ENCODE assay signal across 13 cellular contexts in genomic region chr5:149387081-149387611, GRCh38. TPM values are rescaled to one million over a fixed set of nuclear protein-coding genes. Genes with fewer than 3 reads are reported as not detected.
DNase-seq lines count a peak whose midpoint lies in the region; ATAC-seq and TF ChIP-seq lines count a peak whose summit lies in the region.
"Had no signal": no experiment of that assay in that cellular context is flagged by ENCODE, and none has a peak within 500 bp of the region (broad histone marks: within the 10 kb centered on the region; RNA-seq: fewer than 3 reads in every experiment).

No MANE protein-coding gene starts in this region.

- no peak overlapping the region for H3K4ac ChIP-seq in H9 (ENCODE audit: low read depth, low read length)

- H2BK15ac ChIP-seq in H9 (ENCODE audit: low read depth, low read length) = no peak overlapping the region

- no peak overlapping the region for H2AFZ ChIP-seq in H9 (ENCODE audit: low read length)

- H3K27ac ChIP-seq in esophagus muscularis mucosa (replicated peaks in 1 of 4) = peak overlapping the region; percentile 92 to 97 (median 96)
- peak overlapping the region; percentile 48 for H3K27ac ChIP-seq in suprapubic skin
- no peak overlapping the region for H3K27ac ChIP-seq in H9 (ENCODE audit: insufficient read length, low read depth, low read length)
- H3K27ac ChIP-seq in CD8-positive, alpha-beta T cell (ENCODE audit: low read depth, low read length) = no peak overlapping the region

- H3K79me1 ChIP-seq in H9 (ENCODE audit: insufficient read depth, low read depth, low read length, poor library complexity, severe bottlenecking) = no peaks in the 10 kb centered on the region

- 33% methylated on average over 9 of the region's 9 CpGs for WGBS in esophagus muscularis mucosa
- WGBS in suprapubic skin = 78% methylated on average over 8 of the region's 9 CpGs
- no CpG with 5 or more reads among the region's 9 CpGs for WGBS in H9 (ENCODE audit: extremely low coverage, insufficient read length, low lambda C conversion rate)

- H3K56ac ChIP-seq in H9 (ENCODE audit: insufficient read length, low read depth, low read length) = no peak overlapping the region

- no peak overlapping the region for H4K91ac ChIP-seq in H9 (ENCODE audit: insufficient read length, low read depth, low read length)

- H3K4me3 ChIP-seq in esophagus muscularis mucosa (peak overlapping the region in 3 of 4 donors; percentile 0 to 33 (median 20)), suprapubic skin (no peak overlapping the region)
- H3K4me3 ChIP-seq in CD8-positive, alpha-beta T cell (ENCODE audit: low read depth, low read length) = no peak overlapping the region
- H3K4me3 ChIP-seq: MG63 had no signal

- CTCF ChIA-PET in CD8-positive, alpha-beta T cell (lab: Charles Lee) = interaction anchor here (0.7 to 2.4 kb wide), 5 partner anchors 10 to 178 kb away, joined by 3 to 9 read pairs (median 4); no protein-coding TSS in a partner anchor

- H2BK120ac ChIP-seq in H9 (ENCODE audit: low read depth, low read length, poor library complexity, severe bottlenecking) = no peak overlapping the region

- H3K36me3 Mint-ChIP-seq in HFFc6 (ENCODE audit: low read depth) (no peaks in the 10 kb centered on the region), mesothelial cell of epicardium (no peaks in the 10 kb centered on the region), progenitor cell of endocrine pancreas (ENCODE audit: insufficient read depth) (no peaks in the 10 kb centered on the region), H9 (ENCODE audit: insufficient read depth in 1 of 3, low read depth in 3 of 3) (no peaks in the 10 kb centered on the region; a peak in 1 of 7 replicates)
- no peaks in the 10 kb centered on the region for H3K36me3 Mint-ChIP-seq in CD8-positive, alpha-beta T cell
- H3K36me3 Mint-ChIP-seq: activated naive CD8-positive, alpha-beta T cell treated with anti-CD3 and anti-CD28 coated beads for 36 hours; CD4-positive, alpha-beta memory T cell had no signal

- TF ChIP-seq CTCF in HFFc6 (IDR thresholded peaks at IDR 0.05) (no peak), esophagus muscularis mucosa (IDR thresholded peaks at IDR 0.05) (no peak), mesothelial cell of epicardium (IDR thresholded peaks at IDR 0.05; ENCODE audit: unreplicated experiment) (no peak), suprapubic skin (IDR thresholded peaks at IDR 0.05) (no peak), progenitor cell of endocrine pancreas (IDR thresholded peaks at IDR 0.05; ENCODE audit: unreplicated experiment) (no peak), H9 (conservative IDR thresholded peaks at IDR 0.05) (no peak)
- TF ChIP-seq CTCF in CD8-positive, alpha-beta T cell (IDR thresholded peaks at IDR 0.05) = no peak

- no peak overlapping the region for H2BK12ac ChIP-seq in H9 (ENCODE audit: insufficient read length, low read depth, low read length)

- no peaks in the 10 kb centered on the region for H3K23me2 ChIP-seq in H9 (ENCODE audit: insufficient read length, low read depth, low read length, poor library complexity, severe bottlenecking)

- ATAC-seq in GM18511 (IDR thresholded peaks at IDR 0.05; ENCODE audit: unreplicated experiment) = no peak
- ATAC-seq in CD8-positive, alpha-beta T cell = no peak
- ATAC-seq: Panc1 had no signal

- H3K9me3 Mint-ChIP-seq in HFFc6 (no peaks in the 10 kb centered on the region), mesothelial cell of epicardium (no peaks in the 10 kb centered on the region), progenitor cell of endocrine pancreas (ENCODE audit: low read depth) (no peaks in the 10 kb centered on the region), H9 (no peaks in the 10 kb centered on the region; a peak in 1 of 5 replicates)
- no peaks in the 10 kb centered on the region for H3K9me3 Mint-ChIP-seq in CD8-positive, alpha-beta T cell
- H3K9me3 Mint-ChIP-seq: activated naive CD8-positive, alpha-beta T cell treated with anti-CD3 and anti-CD28 coated beads for 36 hours; CD4-positive, alpha-beta memory T cell had no signal

- H3K27me3 ChIP-seq in esophagus muscularis mucosa (no peaks in the 10 kb centered on the region), suprapubic skin (no peaks in the 10 kb centered on the region), H9 (ENCODE audit: insufficient read depth, low read length) (no peaks in the 10 kb centered on the region)
- no peaks in the 10 kb centered on the region for H3K27me3 ChIP-seq in CD8-positive, alpha-beta T cell (ENCODE audit: insufficient read depth, low read length)
- H3K27me3 ChIP-seq: MG63 had no signal

- no peaks in the 10 kb centered on the region for H3K79me2 ChIP-seq in H9 (ENCODE audit: insufficient read depth, low read length)

- H3K18ac ChIP-seq in H9 (ENCODE audit: insufficient read length, low read depth, low read length) = no peak overlapping the region

- POLR2A ChIA-PET in CD8-positive, alpha-beta T cell (lab: Charles Lee) = no interaction called here

- H3K4me2 ChIP-seq in H9 (ENCODE audit: insufficient read depth, insufficient read length, low read length) = no peak overlapping the region

- no peak overlapping the region for H2BK5ac ChIP-seq in H9 (ENCODE audit: insufficient read length, low read length)

- H3K36me3 ChIP-seq in esophagus muscularis mucosa (no peaks in the 10 kb centered on the region), suprapubic skin (no peaks in the 10 kb centered on the region)
- no peaks in the 10 kb centered on the region for H3K36me3 ChIP-seq in CD8-positive, alpha-beta T cell (ENCODE audit: insufficient read depth, low read length)
- H3K36me3 ChIP-seq: MG63 had no signal

- H4K8ac ChIP-seq in H9 (replicated peaks; ENCODE audit: insufficient read length, low read depth, low read length) = no peak overlapping the region

- peaks cover 72 to 100% (median 94%) of the 10 kb centered on the region in 4 donors for H3K4me1 ChIP-seq in esophagus muscularis mucosa
- H3K4me1 ChIP-seq in suprapubic skin = peaks cover 9% of the 10 kb centered on the region
- no peaks in the 10 kb centered on the region for H3K4me1 ChIP-seq in H9 (ENCODE audit: insufficient read depth, low read length)
- peaks cover under 1% of the 10 kb centered on the region for H3K4me1 ChIP-seq in CD8-positive, alpha-beta T cell (ENCODE audit: insufficient read depth, low read length)

- intact Hi-C loops in esophagus muscularis mucosa (cut with DNase I) = loop anchor here (2.0 kb wide), 1 partner anchor 18 kb away; no protein-coding TSS in a partner anchor
- intact Hi-C loops in CD8-positive, alpha-beta T cell (cut with DNase I, micrococcal nuclease) = no loop called here

- H4K20me1 ChIP-seq in H9 (ENCODE audit: control insufficient read depth, insufficient read depth, insufficient read length) = no peaks in the 10 kb centered on the region

- peak; percentile 53 for DNase-seq in HFFc6
- DNase-seq in esophagus muscularis mucosa (ENCODE audit: extremely low spot score) = no peak
- DNase-seq in mesothelial cell of epicardium (ENCODE audit: low spot score in 2 of 2, unreplicated experiment in 2 of 2) = no peak
- DNase-seq in suprapubic skin (ENCODE audit: low spot score in 2 of 2) = no peak
- DNase-seq in progenitor cell of endocrine pancreas (ENCODE audit: low spot score, unreplicated experiment) = no peak
- DNase-seq in H9 = no peak
- DNase-seq in CD8-positive, alpha-beta T cell = no peak
- DNase-seq: activated naive CD8-positive, alpha-beta T cell treated with anti-CD3 and anti-CD28 coated beads for 36 hours; CD4-positive, alpha-beta memory T cell; NCI-H2227 treated with DMSO at 0.1 percent for 48 hours had no signal

- TF ChIP-seq EP300 in esophagus muscularis mucosa (IDR thresholded peaks at IDR 0.05) (peak; percentile 86), suprapubic skin (IDR thresholded peaks at IDR 0.05) (no peak)

- no peak for TF ChIP-seq POLR2A in esophagus muscularis mucosa (IDR thresholded peaks at IDR 0.05; ENCODE audit: low read depth)
- no peak for TF ChIP-seq POLR2A in suprapubic skin (IDR thresholded peaks at IDR 0.05)

- H2AK5ac ChIP-seq in H9 (ENCODE audit: insufficient read length, low read length) = no peak overlapping the region

- peaks cover 3% of the 10 kb centered on the region; the same call in 1 of the 2 replicates for H3K27me3 Mint-ChIP-seq in HFFc6 (ENCODE audit: insufficient read depth)
- no peaks in the 10 kb centered on the region for H3K27me3 Mint-ChIP-seq in mesothelial cell of epicardium (ENCODE audit: low read depth)
- H3K27me3 Mint-ChIP-seq in progenitor cell of endocrine pancreas = no peaks in the 10 kb centered on the region
- no peaks in the 10 kb centered on the region; the same call in 1 of the 2 replicates for H3K27me3 Mint-ChIP-seq in H9 (ENCODE audit: low read depth)
- H3K27me3 Mint-ChIP-seq in CD8-positive, alpha-beta T cell (ENCODE audit: low read depth) = no peaks in the 10 kb centered on the region
- H3K27me3 Mint-ChIP-seq: activated naive CD8-positive, alpha-beta T cell treated with anti-CD3 and anti-CD28 coated beads for 36 hours had no signal

- H2BK20ac ChIP-seq in H9 (ENCODE audit: low read depth, low read length, poor library complexity, severe bottlenecking) = no peak overlapping the region

- no peak overlapping the region for H3T11ph ChIP-seq in H9 (ENCODE audit: low read length)

- no peak overlapping the region for H3K14ac ChIP-seq in H9 (ENCODE audit: insufficient read depth, low read length)

- no peak overlapping the region for H4K5ac ChIP-seq in H9 (ENCODE audit: insufficient read length, low read depth, low read length)

- H3K4me1 Mint-ChIP-seq in HFFc6 (ENCODE audit: low read depth) = peaks cover 46% of the 10 kb centered on the region
- peaks cover 23% of the 10 kb centered on the region for H3K4me1 Mint-ChIP-seq in mesothelial cell of epicardium
- H3K4me1 Mint-ChIP-seq in progenitor cell of endocrine pancreas (ENCODE audit: low read depth) = no peaks in the 10 kb centered on the region
- peaks cover 2 to 7% of the 10 kb centered on the region in 2 experiments for H3K4me1 Mint-ChIP-seq in H9
- no peaks in the 10 kb centered on the region for H3K4me1 Mint-ChIP-seq in CD8-positive, alpha-beta T cell (ENCODE audit: low read depth)
- H3K4me1 Mint-ChIP-seq: activated naive CD8-positive, alpha-beta T cell treated with anti-CD3 and anti-CD28 coated beads for 36 hours; CD4-positive, alpha-beta memory T cell had no signal

- H3K9me3 ChIP-seq in esophagus muscularis mucosa (no peaks in the 10 kb centered on the region), suprapubic skin (no peaks in the 10 kb centered on the region), H9 (ENCODE audit: control insufficient read depth, low read depth, low read length) (no peaks in the 10 kb centered on the region)
- H3K9me3 ChIP-seq in CD8-positive, alpha-beta T cell (ENCODE audit: low read length) = no peaks in the 10 kb centered on the region
- H3K9me3 ChIP-seq: MG63 had no signal

- no peak overlapping the region for H3K9ac ChIP-seq in H9 (ENCODE audit: extremely low read depth, insufficient read length, low read length)

- no peak overlapping the region for H3K23ac ChIP-seq in H9 (ENCODE audit: insufficient read length, low read depth, low read length)

- H3K27ac Mint-ChIP-seq in HFFc6 = peak overlapping the region; percentile 74
- H3K27ac Mint-ChIP-seq in mesothelial cell of epicardium = peak overlapping the region; percentile 9
- no peak overlapping the region for H3K27ac Mint-ChIP-seq in progenitor cell of endocrine pancreas
- H3K27ac Mint-ChIP-seq in H9 = no peak overlapping the region
- H3K27ac Mint-ChIP-seq in CD8-positive, alpha-beta T cell = no peak overlapping the region
- H3K27ac Mint-ChIP-seq: activated naive CD8-positive, alpha-beta T cell treated with anti-CD3 and anti-CD28 coated beads for 36 hours; CD4-positive, alpha-beta memory T cell had no signal

- H3K4me3 Mint-ChIP-seq in HFFc6 = no peak overlapping the region; the same call in 1 of the 2 replicates
- H3K4me3 Mint-ChIP-seq in mesothelial cell of epicardium = no peak overlapping the region
- no peak overlapping the region for H3K4me3 Mint-ChIP-seq in progenitor cell of endocrine pancreas (ENCODE audit: low read depth)
- H3K4me3 Mint-ChIP-seq in H9 = no peak overlapping the region
- H3K4me3 Mint-ChIP-seq in CD8-positive, alpha-beta T cell = no peak overlapping the region
- H3K4me3 Mint-ChIP-seq: activated naive CD8-positive, alpha-beta T cell treated with anti-CD3 and anti-CD28 coated beads for 36 hours; CD4-positive, alpha-beta memory T cell had no signal

RNA-seq across cellular contexts. Expression of gene IL17B, which starts 8.1 kb away (rescaled TPM):
- under 1 TPM; 0.50 to 0.85 (median 0.76) TPM for total RNA-seq in HFFc6 (2021; fragmentation: NEBNext Ultra II Directional; extraction: Animal tissue kit (Norgen Biotek cat#: 25700))
- total RNA-seq in esophagus muscularis mucosa (10 to 100 TPM in 2 of 4 donors, 1 to 10 TPM in 2; 2.5 to 20.3 (median 8.0) TPM), mesothelial cell of epicardium (0.34 TPM in 1 of 3 replicates, not detected in the others), suprapubic skin (not detected), progenitor cell of endocrine pancreas (not detected in 2 replicates), H9 (2021) (not detected in 2 replicates)
- total RNA-seq in CD8-positive, alpha-beta T cell = not detected
- total RNA-seq: activated naive CD8-positive, alpha-beta T cell treated with anti-CD3 and anti-CD28 coated beads for 36 hours; CD4-positive, alpha-beta memory T cell had no signal

RNA-seq across cellular contexts. Expression of gene PCYOX1L, which starts 29.3 kb away (rescaled TPM):
- 10 to 100 TPM in 5 of 6 experiments, 1 to 10 TPM in 1; 9.8 to 13.5 (median 11.0) TPM for total RNA-seq in HFFc6 (2021; fragmentation: NEBNext Ultra II Directional; extraction: Animal tissue kit (Norgen Biotek cat#: 25700))
- total RNA-seq in esophagus muscularis mucosa = 1 to 10 TPM; 4.0 to 5.8 (median 4.7) TPM
- total RNA-seq in mesothelial cell of epicardium = 23.2 to 23.6 TPM (median 23.5 TPM) in 3 replicates
- 10 to 100 TPM in 1 of 4 donors, 1 to 10 TPM in 3; 4.5 to 11.8 (median 5.8) TPM for total RNA-seq in suprapubic skin
- 18.6 and 20.6 TPM in 2 replicates for total RNA-seq in progenitor cell of endocrine pancreas
- 15.3 and 16.5 TPM in 2 replicates for total RNA-seq in H9 (2021)
- 10 to 100 TPM; 18.9 to 21.9 TPM for total RNA-seq in CD8-positive, alpha-beta T cell

RNA-seq across cellular contexts. Expression of gene GRPEL2, which starts 41.8 kb away (rescaled TPM):
- 10 to 100 TPM; 15.6 to 18.9 (median 17.5) TPM for total RNA-seq in HFFc6 (2021; fragmentation: NEBNext Ultra II Directional; extraction: Animal tissue kit (Norgen Biotek cat#: 25700))
- total RNA-seq in esophagus muscularis mucosa = 10 to 100 TPM in 1 of 4 donors, 1 to 10 TPM in 3; 7.8 to 14.9 (median 8.7) TPM
- 13.9 to 15.4 TPM (median 14.9 TPM) in 3 replicates for total RNA-seq in mesothelial cell of epicardium
- total RNA-seq in suprapubic skin = 10 to 100 TPM in 2 of 4 donors, 1 to 10 TPM in 2; 8.4 to 12.4 (median 10.6) TPM
- 17.6 and 20.2 TPM in 2 replicates for total RNA-seq in progenitor cell of endocrine pancreas
- total RNA-seq in H9 (2021) = 44.4 and 47.3 TPM in 2 replicates
- 1 to 10 TPM; 9.1 to 9.7 TPM for total RNA-seq in CD8-positive, alpha-beta T cell

Comparison
In these comparisons a context has a peak if more than half of its experiments do, and no peak if none do; other contexts are left out.
1. H3K27ac Mint-ChIP-seq: peak in HFFc6 (single experiment) and mesothelial cell of epicardium (single experiment); none in progenitor cell of endocrine pancreas (single experiment), H9 (0 of 3) and CD8-positive, alpha-beta T cell (single experiment).
2. H3K27ac ChIP-seq: peak in esophagus muscularis mucosa (4 of 4) and suprapubic skin (single experiment); none in H9 (single experiment) and CD8-positive, alpha-beta T cell (single experiment).
3. H3K4me3 ChIP-seq: peak in esophagus muscularis mucosa (3 of 4); none in suprapubic skin (single experiment) and CD8-positive, alpha-beta T cell (single experiment).